ENCODE assay signal across 19 cellular contexts in the genomic region with DNA sequence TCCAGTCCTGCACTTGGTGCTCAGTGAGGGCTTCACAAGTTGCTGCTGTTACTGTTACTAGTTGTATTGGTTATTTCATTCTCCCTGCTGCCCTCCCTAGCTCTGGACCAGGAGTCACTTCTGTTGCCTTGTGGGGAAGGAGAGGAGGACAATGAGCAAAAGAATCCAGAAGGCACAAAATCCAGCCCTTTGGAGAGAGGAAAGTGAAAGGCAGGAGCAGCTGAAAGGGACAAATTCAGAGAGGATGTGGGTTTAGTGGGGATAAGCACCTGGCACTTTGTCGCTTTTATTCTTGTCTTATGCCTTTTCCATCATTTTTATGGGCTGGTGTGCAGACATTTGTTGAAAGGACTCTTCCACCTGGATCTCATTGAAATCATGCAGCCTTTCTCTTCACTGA.
"Had no signal": no experiment of that assay in that cellular context is flagged by ENCODE, and none has a peak within 500 bp of the region (broad histone marks: within the 10 kb centered on the region; RNA-seq: fewer than 3 reads in every experiment).

No MANE protein-coding gene starts in this region.

- H3K4me3 Mint-ChIP-seq: effector memory CD8-positive, alpha-beta T cell; naive B cell; natural killer cell treated with Interleukin-12 subunit alpha and Interleukin-12 subunit beta and Interleukin-15 and Interleukin-18, amount 100 ng/mL, for 72 hours; neural crest cell; stimulated activated effector memory CD8-positive, alpha-beta T cell treated with anti-CD3 and anti-CD28 coated beads, Interleukin-12 subunit alpha, Interleukin-12 subunit beta, amount 100 ng/mL, for 72 hours; type B pancreatic cell had no signal

- H3K36me3 Mint-ChIP-seq: natural killer cell treated with Interleukin-12 subunit alpha and Interleukin-12 subunit beta and Interleukin-15 and Interleukin-18, amount 100 ng/mL, for 72 hours; stimulated activated effector memory CD8-positive, alpha-beta T cell treated with anti-CD3 and anti-CD28 coated beads, Interleukin-12 subunit alpha, Interleukin-12 subunit beta, amount 100 ng/mL, for 72 hours; type B pancreatic cell had no signal

- H3K27ac Mint-ChIP-seq: effector memory CD8-positive, alpha-beta T cell; naive B cell; natural killer cell treated with Interleukin-12 subunit alpha and Interleukin-12 subunit beta and Interleukin-15 and Interleukin-18, amount 100 ng/mL, for 72 hours; stimulated activated effector memory CD8-positive, alpha-beta T cell treated with anti-CD3 and anti-CD28 coated beads, Interleukin-12 subunit alpha, Interleukin-12 subunit beta, amount 100 ng/mL, for 72 hours; type B pancreatic cell had no signal

- H3K4me1 ChIP-seq: lower lobe of right lung, prostate gland, right atrium auricular region, testis, tibial artery had no signal

- ATAC-seq: effector memory CD8-positive, alpha-beta T cell; left ventricle myocardium superior; lower lobe of right lung; natural killer cell treated with Interleukin-12 subunit alpha and Interleukin-12 subunit beta and Interleukin-15 and Interleukin-18, amount 100 ng/mL, for 72 hours; sciatic nerve; stimulated activated effector memory CD8-positive, alpha-beta T cell treated with anti-CD3 and anti-CD28 coated beads, Interleukin-12 subunit alpha, Interleukin-12 subunit beta, amount 100 ng/mL, for 72 hours; stimulated activated naive CD8-positive, alpha-beta T cell treated with anti-CD3 and anti-CD28 coated beads, Interleukin-15, Interleukin-2, amounts not matched to agents 100 U/mL and 50 U/mL, for 24 hours had no signal

- H3K4me1 Mint-ChIP-seq: naive B cell had no signal

- H3K9me3 Mint-ChIP-seq: effector memory CD8-positive, alpha-beta T cell; natural killer cell treated with Interleukin-12 subunit alpha and Interleukin-12 subunit beta and Interleukin-15 and Interleukin-18, amount 100 ng/mL, for 72 hours; stimulated activated effector memory CD8-positive, alpha-beta T cell treated with anti-CD3 and anti-CD28 coated beads, Interleukin-12 subunit alpha, Interleukin-12 subunit beta, amount 100 ng/mL, for 72 hours; type B pancreatic cell had no signal

- H3K36me3 ChIP-seq: lower lobe of right lung, prostate gland, right atrium auricular region, tibial artery had no signal

- H3K27ac ChIP-seq: coronary artery, lower lobe of right lung, prostate gland, right atrium auricular region, testis, tibial artery had no signal

- H3K9me3 ChIP-seq: lower lobe of right lung, prostate gland, right atrium auricular region, testis, tibial artery had no signal

- H3K4me3 ChIP-seq: coronary artery, lower lobe of right lung, prostate gland, right atrium auricular region, testis, tibial artery had no signal

- H3K27me3 Mint-ChIP-seq: type B pancreatic cell had no signal

- H3K27me3 ChIP-seq: right atrium auricular region, testis had no signal

- DNase-seq: dermis blood vessel endothelial cell; effector memory CD8-positive, alpha-beta T cell; left ventricle myocardium superior; lower lobe of right lung; naive B cell; stimulated activated CD4-positive, alpha-beta T cell treated with anti-CD3 and anti-CD28 coated beads, Interleukin-2, amount 100 ng/mL, for 24 hours; stimulated activated CD4-positive, alpha-beta T cell treated with anti-CD3 and anti-CD28 coated beads, Interleukin-4, amount 100 ng/mL, for 24 hours; stimulated activated naive CD8-positive, alpha-beta T cell treated with anti-CD3 and anti-CD28 coated beads, Interleukin-15, Interleukin-2, amounts not matched to agents 100 U/mL and 50 U/mL, for 24 hours; substantia nigra; testis; tibial artery had no signal
